Comparison of ENCODE assay signal across 16 cellular contexts in the genomic region with DNA sequence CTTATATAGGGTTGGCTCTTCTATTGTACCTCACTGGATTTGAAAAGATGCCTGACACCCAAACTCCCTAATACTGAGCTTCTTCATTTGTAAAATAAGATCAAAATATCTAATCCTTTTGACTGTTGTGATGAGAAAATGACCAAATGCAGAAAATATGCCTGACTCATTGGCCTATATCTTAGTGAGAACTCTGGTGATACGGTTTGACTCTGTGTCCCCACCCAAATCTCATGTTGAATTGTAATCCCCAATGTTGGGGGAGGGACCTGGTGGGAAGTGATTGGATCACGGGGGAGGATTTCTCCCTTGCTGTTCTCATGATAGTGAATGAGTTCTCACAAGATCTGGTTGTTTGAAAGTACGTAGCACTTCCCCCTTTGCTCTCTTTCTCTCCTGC.
DNase-seq lines count a peak whose midpoint lies in the region; ATAC-seq and TF ChIP-seq lines count a peak whose summit lies in the region.
"Had no signal": no experiment of that assay in that cellular context is flagged by ENCODE, and none has a peak within 500 bp of the region (broad histone marks: within the 10 kb centered on the region; RNA-seq: fewer than 3 reads in every experiment).

No MANE protein-coding gene starts in this region.

- H4K20me1 ChIP-seq in HCT116 (ENCODE audit: insufficient read depth): no peaks in the 10 kb centered on the region
- H4K20me1 ChIP-seq: BLaER1 had no signal

- no peak for TF ChIP-seq RAD21 in HCT116 (IDR thresholded peaks at IDR 0.05; ENCODE audit: low read depth)

- RAD21 ChIA-PET in HCT116 (lab: Charles Lee; ENCODE audit: low non-redundant PET in 1 of 2, low total read pairs in 2 of 2, uncharacterized antibody in 2 of 2, unreplicated experiment in 2 of 2): no interaction called here

- ATAC-seq in HCT116: no peak
- no peak for ATAC-seq in HG02973 (IDR thresholded peaks at IDR 0.05; ENCODE audit: unreplicated experiment)

- H3K9ac ChIP-seq in HCT116 (ENCODE audit: low read length): peak overlapping the region; percentile 55
- H3K9ac ChIP-seq in skeletal muscle satellite cell (ENCODE audit: low read depth, low read length): peak overlapping the region; percentile 47
- H3K9ac ChIP-seq: BLaER1 had no signal

- H3K9me2 ChIP-seq in HCT116 (ENCODE audit: insufficient read depth): no peaks in the 10 kb centered on the region

- no peaks in the 10 kb centered on the region for H3K79me2 ChIP-seq in HCT116 (ENCODE audit: insufficient read depth, low read length)

- H3K27ac ChIP-seq in HCT116 (ENCODE audit: low read depth, low read length) (peak overlapping the region; percentile 72), SJSA1 (peak overlapping the region; percentile 90), ovary (no peak overlapping the region)
- H3K27ac ChIP-seq: BLaER1, neutrophil had no signal

- TF ChIP-seq CTCF in HCT116 (IDR thresholded peaks at IDR 0.05 in 2 of 3, conservative IDR thresholded peaks at IDR 0.05 in 1 of 3; ENCODE audit: borderline replicate concordance in 1 of 3, insufficient read depth in 1 of 3, low read depth in 2 of 3, low read length in 2 of 3): no peak
- no peak for TF ChIP-seq CTCF in fibroblast of mammary gland (conservative IDR thresholded peaks at IDR 0.05; ENCODE audit: control insufficient read depth, insufficient read depth, low read depth, low read length)
- no peak for TF ChIP-seq CTCF in ovary (IDR thresholded peaks at IDR 0.05)

- no TSS peak for BruUV-seq in HCT116 (replicated peaks; lab: Mats Ljungman, UMichigan)

- H3K27me3 ChIP-seq in HCT116 (ENCODE audit: insufficient read depth, low read length) (no peaks in the 10 kb centered on the region), SJSA1 (replicated peaks) (no peaks in the 10 kb centered on the region), skeletal muscle satellite cell (ENCODE audit: control insufficient read depth, insufficient read depth, low read length) (no peaks in the 10 kb centered on the region), ovary (no peaks in the 10 kb centered on the region)
- H3K27me3 ChIP-seq: BLaER1 had no signal

- POLR2A ChIA-PET in HCT116 (lab: Charles Lee): interaction anchor here (1.0 to 1.4 kb wide), 2 partner anchors 20 to 146 kb away, joined by 4 to 5 read pairs; partner anchors contain the start of gene ALDH1A3

- H3K4me3 ChIP-seq in HCT116 (replicated peaks in 1 of 2; ENCODE audit: low read depth in 1 of 2, low read length in 2 of 2): peak overlapping the region in 1 of 2 experiments; percentile 28; a peak in 1 of 4 replicates
- H3K4me3 ChIP-seq in SJSA1: no peak overlapping the region
- no peak overlapping the region for H3K4me3 ChIP-seq in fibroblast of mammary gland (ENCODE audit: control insufficient read depth, low read depth, low read length)
- no peak overlapping the region for H3K4me3 ChIP-seq in skeletal muscle satellite cell (ENCODE audit: low read length)
- no peak overlapping the region for H3K4me3 ChIP-seq in ovary
- H3K4me3 ChIP-seq: BLaER1 had no signal

- DNase-seq in HCT116 (ENCODE audit: low read depth, low spot score) (no peak), SJSA1 (ENCODE audit: low read depth in 1 of 2, low spot score in 2 of 2) (peak in 1 of 2 experiments; percentile 57), fibroblast of mammary gland (ENCODE audit: low read depth) (peak; percentile 60), SHP77 treated with DMSO at 0.1 percent for 48 hours (lab: John Stamatoyannopoulos, UW) (no peak), ovary (no peak), activated T-cell treated with anti-CD3 and anti-CD28 coated beads for 4 hours (no peak)
- DNase-seq: activated CD4-positive, alpha-beta T cell treated with anti-CD3 and anti-CD28 coated beads, Interleukin-2, amount 10 ng/mL, durations not matched to agents 7 days and 5 days; activated naive CD8-positive, alpha-beta T cell treated with anti-CD3 and anti-CD28 coated beads, Interleukin-2, amount 10 ng/mL, durations not matched to agents 7 days and 5 days; activated T-cell treated with anti-CD3 and anti-CD28 coated beads, Interleukin-2, amount 50 U/mL, for 24 hours; glutamatergic neuron; NCI-H2029 treated with DMSO at 0.1 percent for 48 hours; NCI-H526 treated with DMSO at 0.1 percent for 48 hours had no signal

- no peak for TF ChIP-seq POLR2A in HCT116 (IDR thresholded peaks at IDR 0.05; ENCODE audit: borderline replicate concordance, extremely low read depth, insufficient read depth, insufficient read length)
- TF ChIP-seq POLR2A in ovary (IDR thresholded peaks at IDR 0.05): no peak

- CTCF ChIA-PET in HCT116 (lab: Charles Lee): interaction anchor here (1.1 kb wide), 1 partner anchor 139 kb away, joined by 3 read pairs; no protein-coding TSS in a partner anchor

- intact Hi-C loops in HCT116 (cut with micrococcal nuclease): no loop called here
- intact Hi-C loops in ovary (cut with DNase I): no loop called here

- H3K4me1 ChIP-seq in HCT116 (ENCODE audit: control insufficient read depth in 1 of 2, insufficient read depth in 2 of 2, low read length in 2 of 2) (peaks cover 17 to 69% of the 10 kb centered on the region in 2 experiments), SJSA1 (replicated peaks) (peaks cover 38% of the 10 kb centered on the region), skeletal muscle satellite cell (ENCODE audit: control insufficient read depth, insufficient read depth, low read length) (peaks cover 21% of the 10 kb centered on the region), ovary (ENCODE audit: insufficient read depth) (no peaks in the 10 kb centered on the region)

- H2AFZ ChIP-seq in HCT116 (ENCODE audit: low read depth, low read length, poor library complexity, severe bottlenecking): peak overlapping the region; percentile 70

- H3K9me3 ChIP-seq in HCT116 (ENCODE audit: control insufficient read depth in 1 of 2, insufficient read depth in 1 of 2, low read depth in 1 of 2, low read length in 2 of 2) (peaks cover 0 to 6% of the 10 kb centered on the region in 2 experiments; a peak in 1 of 4 replicates), SJSA1 (replicated peaks) (peaks cover 3% of the 10 kb centered on the region), skeletal muscle satellite cell (replicated peaks; ENCODE audit: low read length) (no peaks in the 10 kb centered on the region), ovary (no peaks in the 10 kb centered on the region)
- H3K9me3 ChIP-seq: neutrophil had no signal

- H3K4me2 ChIP-seq in HCT116 (ENCODE audit: low read length) (peak overlapping the region; percentile 51), skeletal muscle satellite cell (ENCODE audit: low read length) (peak overlapping the region; percentile 47)
- H3K4me2 ChIP-seq: BLaER1 had no signal

- 54 to 72% (median 69%) methylated on average over 3 of the region's 3 CpGs for WGBS in ovary, 3 donors

- H3K36me3 ChIP-seq in HCT116 (ENCODE audit: control insufficient read depth in 1 of 2, insufficient read depth in 2 of 2, low read length in 2 of 2) (no peaks in the 10 kb centered on the region), SJSA1 (no peaks in the 10 kb centered on the region), skeletal muscle satellite cell (ENCODE audit: insufficient read depth, low read length) (no peaks in the 10 kb centered on the region), ovary (no peaks in the 10 kb centered on the region)
- H3K36me3 ChIP-seq: BLaER1, neutrophil had no signal

- TF ChIP-seq EP300 in ovary (IDR thresholded peaks at IDR 0.05): no peak

TF ChIP-seq in HCT116, 20 proteins besides CTCF, POLR2A, EP300 and RAD21:
- TF ChIP-seq EGR1 (IDR thresholded peaks at IDR 0.05; ENCODE audit: low read depth): no peak
- TF ChIP-seq JUND (IDR thresholded peaks at IDR 0.05): peak; percentile 37

Comparison
In these comparisons a context has a peak if more than half of its experiments do, and no peak if none do; other contexts are left out.
1. H3K27ac ChIP-seq: peak in HCT116 (single experiment) and SJSA1 (single experiment); none in ovary (0 of 2).